In the genomic region with DNA sequence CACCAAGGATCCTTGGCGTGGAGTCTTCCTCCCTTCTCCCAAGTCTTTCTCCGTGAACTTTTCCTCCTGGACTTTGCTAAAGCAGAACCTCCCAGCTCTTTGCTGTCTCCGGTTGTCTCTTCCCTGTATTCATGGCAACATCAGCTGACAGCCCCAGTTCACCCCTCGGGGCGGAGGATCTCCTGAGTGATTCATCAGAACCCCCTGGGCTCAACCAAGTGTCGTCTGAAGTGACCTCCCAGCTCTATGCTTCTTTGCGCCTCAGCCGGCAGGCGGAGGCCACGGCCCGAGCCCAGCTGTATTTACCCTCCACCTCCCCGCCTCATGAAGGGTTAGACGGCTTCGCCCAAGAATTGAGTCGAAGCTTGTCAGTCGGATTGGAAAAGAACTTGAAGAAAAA, we compare ENCODE assay signal across 8 cellular contexts. TPM values are rescaled to one million over a fixed set of nuclear protein-coding genes. Genes with fewer than 3 reads are reported as not detected.
DNase-seq lines count a peak whose midpoint lies in the region; ATAC-seq and TF ChIP-seq lines count a peak whose summit lies in the region.

No MANE protein-coding gene starts in this region.

- TF ChIP-seq CTCF in Loucy (conservative IDR thresholded peaks at IDR 0.05; ENCODE audit: low read length) (peak; percentile 38), foreskin keratinocyte (conservative IDR thresholded peaks at IDR 0.05) (peak; percentile 32), ovary (IDR thresholded peaks at IDR 0.05) (no peak), GM20000 (IDR thresholded peaks at IDR 0.05; ENCODE audit: extremely low read depth, missing control alignments) (no peak)

- H3K9me3 ChIP-seq in Loucy (ENCODE audit: insufficient read depth, low read depth, low read length) (no peaks in the 10 kb centered on the region), ovary (no peaks in the 10 kb centered on the region)

- peaks cover 63% of the 10 kb centered on the region for H3K79me2 ChIP-seq in Loucy (ENCODE audit: insufficient read depth, low read length)

- no peak for TF ChIP-seq EP300 in ovary (IDR thresholded peaks at IDR 0.05)

- H3K36me3 ChIP-seq in Loucy (ENCODE audit: insufficient read depth, low read length): peaks cover 7% of the 10 kb centered on the region; the same call in 1 of the 2 replicates
- H3K36me3 ChIP-seq in ovary: no peaks in the 10 kb centered on the region

- no peaks in the 10 kb centered on the region for H3K9me2 ChIP-seq in Loucy (replicated peaks; ENCODE audit: low read depth, low read length)

- DNase-seq in NCI-H2227 (lab: John Stamatoyannopoulos, UW; ENCODE audit: unreplicated experiment) (peak; percentile 38), NCI-H2227 treated with DMSO at 0.1 percent for 48 hours (lab: John Stamatoyannopoulos, UW) (no peak), foreskin keratinocyte (peak in 1 of 2 donors; percentile 28), ovary (peak in 3 of 5 donors; percentile 37 to 55 (median 51)), GM20000 (ENCODE audit: low spot score) (no peak)
- peak; percentile 34 for DNase-seq in activated CD8-positive, alpha-beta memory T cell treated with anti-CD3 and anti-CD28 coated beads, Interleukin-2, amount 50 U/mL, for 4 hours

- H3K4me3 ChIP-seq in Loucy (ENCODE audit: low read length, poor library complexity, severe bottlenecking): peak overlapping the region; percentile 86
- peak overlapping the region; percentile 84 for H3K4me3 ChIP-seq in ovary

- 5 to 14% (median 10%) methylated on average over 16 of the region's 16 CpGs for WGBS in ovary, 3 donors

- intact Hi-C loops in ovary (cut with DNase I): loop anchor here in 1 of 4 donors (5.0 kb wide), 1 partner anchor 364 kb away; the partner anchor contains the start of gene SLC25A35

- no peaks in the 10 kb centered on the region for H3F3A ChIP-seq in Loucy (ENCODE audit: low read depth)

- no peaks in the 10 kb centered on the region for H3K27me3 ChIP-seq in Loucy (ENCODE audit: insufficient read depth, low read length, poor library complexity, severe bottlenecking)
- H3K27me3 ChIP-seq in foreskin keratinocyte: no peaks in the 10 kb centered on the region
- no peaks in the 10 kb centered on the region for H3K27me3 ChIP-seq in ovary

- peaks cover 22% of the 10 kb centered on the region for H4K20me1 ChIP-seq in Loucy (ENCODE audit: insufficient read depth, low read length, poor library complexity, severe bottlenecking)

- H3K4me1 ChIP-seq in Loucy (ENCODE audit: insufficient read depth, low read length, poor library complexity, severe bottlenecking) (peaks cover 40% of the 10 kb centered on the region), foreskin keratinocyte (peaks cover 6% of the 10 kb centered on the region), ovary (ENCODE audit: insufficient read depth) (peaks cover 4% of the 10 kb centered on the region)

- H3K4me2 ChIP-seq in Loucy (ENCODE audit: low read depth, low read length, poor library complexity, severe bottlenecking): peak overlapping the region; percentile 96

- ATAC-seq in foreskin keratinocyte (peak; percentile 6), GM18517 (IDR thresholded peaks at IDR 0.05; ENCODE audit: unreplicated experiment) (no peak)

- H3K27ac ChIP-seq in foreskin keratinocyte (peak overlapping the region; percentile 78), ovary (peak overlapping the region in 1 of 2 donors; percentile 1)

- no peak overlapping the region for H2AFZ ChIP-seq in Loucy (ENCODE audit: low read length)

- H3K9ac ChIP-seq in Loucy (ENCODE audit: low read depth, low read length, poor library complexity, severe bottlenecking): peak overlapping the region; percentile 93

- no peak for TF ChIP-seq POLR2A in ovary (IDR thresholded peaks at IDR 0.05)

RNA-seq across cellular contexts. Expression of gene CNTROB, which starts 0.9 kb away (rescaled TPM):
- total RNA-seq in foreskin keratinocyte (29.0 and 31.8 TPM in 2 replicates), ovary (10 to 100 TPM; 15.0 to 27.3 (median 25.9) TPM)
- polyA plus RNA-seq in foreskin keratinocyte (28.2 and 29.1 TPM in 2 replicates), ovary (10 to 100 TPM; 24.3 to 25.3 TPM)

RNA-seq across cellular contexts. Expression of gene TRAPPC1, which starts 1.2 kb away (rescaled TPM):
- total RNA-seq in foreskin keratinocyte (117 and 135 TPM in 2 replicates), ovary (10 to 100 TPM; 27.5 to 94.3 (median 74.0) TPM)
- polyA plus RNA-seq in foreskin keratinocyte (359 and 390 TPM in 2 replicates), ovary (100 to 1,000 TPM in 1 of 2 donors, 10 to 100 TPM in 1; 77.5 to 238 TPM)

RNA-seq across cellular contexts. Expression of gene KCNAB3, which starts 3.3 kb away (rescaled TPM):
- 0.78 and 1.0 TPM in 2 replicates for total RNA-seq in foreskin keratinocyte
- polyA plus RNA-seq in foreskin keratinocyte: 0.81 and 0.83 TPM in 2 replicates
- total RNA-seq in ovary: 1 to 10 TPM in 5 of 7 donors, under 1 TPM in 2; 0.48 to 5.9 (median 2.2) TPM
- 1 to 10 TPM; 1.9 to 3.9 TPM for polyA plus RNA-seq in ovary

RNA-seq across cellular contexts. Expression of gene RNF227, which starts 16.9 kb away (rescaled TPM):
- total RNA-seq in foreskin keratinocyte: 1.9 and 2.3 TPM in 2 replicates
- 1.5 TPM in 2 replicates for polyA plus RNA-seq in foreskin keratinocyte
- total RNA-seq in ovary: 10 to 100 TPM in 1 of 7 donors, 1 to 10 TPM in 6; 2.7 to 16.5 (median 5.2) TPM
- polyA plus RNA-seq in ovary: 1 to 10 TPM; 4.3 to 8.6 TPM

RNA-seq across cellular contexts. Expression of gene CHD3, which starts 44.4 kb away (rescaled TPM):
- total RNA-seq in foreskin keratinocyte (89.8 and 91.3 TPM in 2 replicates), ovary (100 to 1,000 TPM in 4 of 7 donors, 10 to 100 TPM in 3; 65.7 to 145 (median 114) TPM)
- polyA plus RNA-seq in foreskin keratinocyte (66.8 and 76.4 TPM in 2 replicates), ovary (100 to 1,000 TPM in 1 of 2 donors, 10 to 100 TPM in 1; 87.2 to 100 TPM)

Comparison
In these comparisons a context has a peak if more than half of its experiments do, and no peak if none do; other contexts are left out.
1. DNase-seq: peak in NCI-H2227 (single experiment), activated CD8-positive, alpha-beta memory T cell treated with anti-CD3 and anti-CD28 coated beads, Interleukin-2, amount 50 U/mL, for 4 hours (single experiment) and ovary (3 of 5); none in NCI-H2227 treated with DMSO at 0.1 percent for 48 hours (single experiment) and GM20000 (single experiment).
2. CTCF ChIP-seq: peak in Loucy (single experiment) and foreskin keratinocyte (single experiment); none in ovary (0 of 3) and GM20000 (single experiment).